Comparison of ENCODE assay signal across 26 cellular contexts in genomic region chr4:15853345-15853744, GRCh38.
"Had no signal": no experiment of that assay in that cellular context is flagged by ENCODE, and none has a peak within 500 bp of the region (broad histone marks: within the 10 kb centered on the region; RNA-seq: fewer than 3 reads in every experiment).

No MANE protein-coding gene starts in this region.

- ATAC-seq: left colon; left lung; lower lobe of right lung; naive thymus-derived CD8-positive, alpha-beta T cell; sciatic nerve; stimulated activated naive B cell treated with anti-CD40 and anti-IgM and Interleukin-4, amounts not matched to agents 10 μg/mL and 1 μg/mL and 100 μg/mL, for 72 hours; stimulated activated naive CD8-positive, alpha-beta T cell treated with anti-CD3 and anti-CD28 coated beads, Interleukin-15, Interleukin-2, amounts not matched to agents 100 U/mL and 50 U/mL, for 24 hours had no signal

- H3K27ac Mint-ChIP-seq: naive thymus-derived CD8-positive, alpha-beta T cell; progenitor cell of endocrine pancreas; stimulated activated naive B cell treated with anti-CD40 and anti-IgM and Interleukin-4, amounts not matched to agents 10 μg/mL and 1 μg/mL and 100 μg/mL, for 72 hours; type B pancreatic cell had no signal

- H3K36me3 ChIP-seq: left lung, lower lobe of right lung, ovary, right atrium auricular region, stomach, tibial nerve, uterus had no signal

- H3K27me3 Mint-ChIP-seq: progenitor cell of endocrine pancreas; stimulated activated naive B cell treated with anti-CD40 and anti-IgM and Interleukin-4, amounts not matched to agents 10 μg/mL and 1 μg/mL and 100 μg/mL, for 72 hours; type B pancreatic cell had no signal

- H3K4me1 ChIP-seq: left lung, lower lobe of right lung, right atrium auricular region, stomach, testis, tibial nerve, uterus had no signal

- H3K36me3 Mint-ChIP-seq: type B pancreatic cell had no signal

- H3K9me3 Mint-ChIP-seq: immature natural killer cell; naive thymus-derived CD8-positive, alpha-beta T cell; stimulated activated naive B cell treated with anti-CD40 and anti-IgM and Interleukin-4, amounts not matched to agents 10 μg/mL and 1 μg/mL and 100 μg/mL, for 72 hours; type B pancreatic cell had no signal

- H3K27me3 ChIP-seq: left lung, ovary, right atrium auricular region, stomach, testis, tibial nerve, uterus had no signal

- DNase-seq: hippocampal formation; immature natural killer cell; kidney; left colon; left lung; lower lobe of right lung; mammary epithelial cell; mesenchymal stem cell; naive thymus-derived CD8-positive, alpha-beta T cell; ovary; stimulated activated CD4-positive, alpha-beta T cell treated with anti-CD3 and anti-CD28 coated beads, Interleukin-12 subunit alpha, Interleukin-12 subunit beta, amount 100 ng/mL, for 4 hours; stimulated activated CD4-positive, alpha-beta T cell treated with anti-CD3 and anti-CD28 coated beads, Interleukin-15, amount 100 ng/mL, for 24 hours; stimulated activated CD4-positive, alpha-beta T cell treated with anti-CD3 and anti-CD28 coated beads, Interleukin-2, amount 100 ng/mL, for 24 hours; stimulated activated CD4-positive, alpha-beta T cell treated with anti-CD3 and anti-CD28 coated beads, Interleukin-4, amount 100 ng/mL, for 1 hour; stimulated activated naive B cell treated with anti-CD40 and anti-IgM and Interleukin-4, amounts not matched to agents 10 μg/mL and 1 μg/mL and 100 μg/mL, for 72 hours; stimulated activated naive CD8-positive, alpha-beta T cell treated with anti-CD3 and anti-CD28 coated beads, Interleukin-15, Interleukin-2, amounts not matched to agents 100 U/mL and 50 U/mL, for 24 hours; stomach; testis; uterus had no signal

- H3K4me1 Mint-ChIP-seq: immature natural killer cell; naive thymus-derived CD8-positive, alpha-beta T cell had no signal

- H3K27ac ChIP-seq: left lung, lower lobe of right lung, ovary, right atrium auricular region, skin epidermis, stomach, testis, tibial nerve, uterus had no signal

- FAIRE-seq: islet of Langerhans, kidney had no signal

- H3K9me3 ChIP-seq: left lung, lower lobe of right lung, ovary, right atrium auricular region, stomach, testis, tibial nerve, uterus had no signal

- H3K4me3 Mint-ChIP-seq: immature natural killer cell; naive thymus-derived CD8-positive, alpha-beta T cell; stimulated activated naive B cell treated with anti-CD40 and anti-IgM and Interleukin-4, amounts not matched to agents 10 μg/mL and 1 μg/mL and 100 μg/mL, for 72 hours; type B pancreatic cell had no signal

- H3K4me3 ChIP-seq: left lung, lower lobe of right lung, ovary, right atrium auricular region, skin epidermis, stomach, testis, tibial nerve, uterus had no signal
